Comparison of ENCODE assay signal across 15 cellular contexts in the genomic region with DNA sequence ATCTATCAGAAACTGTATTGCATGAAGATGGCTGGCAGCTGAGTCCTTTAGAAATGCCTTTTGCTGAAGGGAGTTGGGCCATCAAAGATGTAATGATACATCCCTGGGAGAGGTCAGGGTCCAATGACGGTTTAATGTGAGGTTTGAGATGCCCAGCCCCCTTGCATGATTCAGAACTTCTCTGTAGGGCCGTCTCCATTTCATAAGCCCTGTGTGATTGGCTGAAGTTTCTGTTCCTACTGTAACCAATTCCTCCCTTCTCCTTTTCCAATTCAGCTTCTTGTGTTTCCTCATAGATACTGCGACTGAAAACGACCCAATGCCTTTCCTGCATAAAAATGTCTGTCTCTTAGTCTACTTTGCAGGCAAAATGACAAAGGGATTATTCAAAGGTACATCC.
"Had no signal": no experiment of that assay in that cellular context is flagged by ENCODE, and none has a peak within 500 bp of the region (broad histone marks: within the 10 kb centered on the region; RNA-seq: fewer than 3 reads in every experiment).

No MANE protein-coding gene starts in this region.

- H3K4me3 Mint-ChIP-seq: naive thymus-derived CD4-positive, alpha-beta T cell had no signal

- H3K27me3 ChIP-seq: brain microvascular endothelial cell, heart right ventricle, transverse colon had no signal

- DNase-seq: activated CD4-positive, alpha-beta T cell treated with anti-CD3 and anti-CD28 coated beads, Interleukin-2, amount 50 U/mL, for 4 hours; activated CD4-positive, CD25-positive, alpha-beta regulatory T cell treated with anti-CD3 and anti-CD28 coated beads, Interleukin-2, amount 50 U/mL, for 72 hours; activated effector memory CD4-positive, alpha-beta T cell treated with Interleukin-2 at 50 U/mL for 16 hours; activated T-cell treated with anti-CD3 and anti-CD28 coated beads, Interleukin-2, amount 50 U/mL, for 1 hour; amygdala; brain microvascular endothelial cell; effector memory CD4-positive, alpha-beta T cell; heart right ventricle; left ventricle myocardium inferior; midbrain; naive thymus-derived CD4-positive, alpha-beta T cell; right cardiac atrium; transverse colon had no signal

- H3K4me1 ChIP-seq: heart right ventricle, left ventricle myocardium inferior, transverse colon had no signal

- H3K4me2 ChIP-seq: smooth muscle cell had no signal

- ATAC-seq: activated naive CD4-positive, alpha-beta T cell treated with anti-CD3 and anti-CD28 coated beads, Interleukin-2, amount 50 U/mL, for 72 hours; heart right ventricle; naive thymus-derived CD4-positive, alpha-beta T cell; right cardiac atrium had no signal

- H3K36me3 ChIP-seq: brain microvascular endothelial cell, heart right ventricle, left ventricle myocardium inferior, transverse colon had no signal

- H3K4me3 ChIP-seq: heart right ventricle, left ventricle myocardium inferior, smooth muscle cell, transverse colon had no signal

- H3K27ac ChIP-seq: brain microvascular endothelial cell, heart right ventricle, left ventricle myocardium inferior, transverse colon had no signal

- H3K27ac Mint-ChIP-seq: activated naive CD4-positive, alpha-beta T cell treated with anti-CD3 and anti-CD28 coated beads, Interleukin-2, amount 50 U/mL, for 72 hours; naive thymus-derived CD4-positive, alpha-beta T cell had no signal
